8 cellular contexts compared by ENCODE assay signal in genomic region chr9:136312436-136312835, GRCh38. TPM values are rescaled to one million over a fixed set of nuclear protein-coding genes. Genes with fewer than 3 reads are reported as not detected.
DNase-seq lines count a peak whose midpoint lies in the region; ATAC-seq and TF ChIP-seq lines count a peak whose summit lies in the region.

No MANE protein-coding gene starts in this region.

- no peaks in the 10 kb centered on the region for H4K20me1 ChIP-seq in OCI-LY1 (ENCODE audit: insufficient read depth, low read length)
- no peaks in the 10 kb centered on the region for H4K20me1 ChIP-seq in hepatocyte (ENCODE audit: insufficient read depth, poor library complexity, severe bottlenecking)

- H3K36me3 Mint-ChIP-seq in activated naive CD8-positive, alpha-beta T cell treated with anti-CD3 and anti-CD28 coated beads, Interleukin-2, amount 50 U/mL, for 24 hours (ENCODE audit: low read depth) = peaks cover 3% of the 10 kb centered on the region

- DNase-seq in NCI-H524 (lab: John Stamatoyannopoulos, UW) (peak; percentile 40 to 59), NCI-H524 treated with DMSO at 0.1 percent for 48 hours (lab: John Stamatoyannopoulos, UW) (no peak), hepatocyte (ENCODE audit: low spot score) (peak; percentile 69), NCI-H128 (lab: John Stamatoyannopoulos, UW; ENCODE audit: unreplicated experiment) (no peak)
- DNase-seq in activated naive CD8-positive, alpha-beta T cell treated with anti-CD3 and anti-CD28 coated beads, Interleukin-2, amount 50 U/mL, for 24 hours = peak; percentile 58
- DNase-seq in stimulated activated CD4-positive, alpha-beta T cell treated with anti-CD3 and anti-CD28 coated beads, Interleukin-4, amount 100 ng/mL, for 4 hours = peak; percentile 44 to 46

- H3K4me3 ChIP-seq in OCI-LY1 (ENCODE audit: low read depth, low read length, poor library complexity, severe bottlenecking) (no peak overlapping the region), hepatocyte (no peak overlapping the region)

- no peak overlapping the region for H3K27ac Mint-ChIP-seq in activated naive CD8-positive, alpha-beta T cell treated with anti-CD3 and anti-CD28 coated beads, Interleukin-2, amount 50 U/mL, for 24 hours

- 76% methylated on average over 12 of the region's 12 CpGs for WGBS in hepatocyte (ENCODE audit: low lambda C conversion rate, missing lambda C conversion rate)

- H3K9me3 Mint-ChIP-seq in activated naive CD8-positive, alpha-beta T cell treated with anti-CD3 and anti-CD28 coated beads, Interleukin-2, amount 50 U/mL, for 24 hours = peaks cover 10% of the 10 kb centered on the region

- no peaks in the 10 kb centered on the region for H3K27me3 Mint-ChIP-seq in activated naive CD8-positive, alpha-beta T cell treated with anti-CD3 and anti-CD28 coated beads, Interleukin-2, amount 50 U/mL, for 24 hours

- H3K36me3 ChIP-seq in OCI-LY1 (ENCODE audit: insufficient read depth, low read length) = peaks cover 9% of the 10 kb centered on the region; the same call in 1 of the 2 replicates
- H3K36me3 ChIP-seq in hepatocyte (replicated peaks; ENCODE audit: insufficient read depth, low read depth) = no peaks in the 10 kb centered on the region

- no peak overlapping the region for H3K9ac ChIP-seq in OCI-LY1 (ENCODE audit: low read length)

- H3K9me2 ChIP-seq in OCI-LY1 (ENCODE audit: low read depth, low read length) = no peaks in the 10 kb centered on the region
- no peaks in the 10 kb centered on the region for H3K9me2 ChIP-seq in hepatocyte (replicated peaks; ENCODE audit: insufficient read depth)

- H3K9me3 ChIP-seq in OCI-LY1 (ENCODE audit: low read length) = peaks cover 8% of the 10 kb centered on the region
- H3K9me3 ChIP-seq in hepatocyte (ENCODE audit: low read depth) = no peaks in the 10 kb centered on the region

- no peak overlapping the region for H3K4me3 Mint-ChIP-seq in activated naive CD8-positive, alpha-beta T cell treated with anti-CD3 and anti-CD28 coated beads, Interleukin-2, amount 50 U/mL, for 24 hours

- ATAC-seq in activated naive CD8-positive, alpha-beta T cell treated with anti-CD3 and anti-CD28 coated beads, Interleukin-2, amount 50 U/mL, for 24 hours = peak; percentile 51
- no peak for ATAC-seq in HG02885 (IDR thresholded peaks at IDR 0.05; ENCODE audit: poor library complexity, unreplicated experiment)

- no peaks in the 10 kb centered on the region for H3K4me1 Mint-ChIP-seq in activated naive CD8-positive, alpha-beta T cell treated with anti-CD3 and anti-CD28 coated beads, Interleukin-2, amount 50 U/mL, for 24 hours

- no peaks in the 10 kb centered on the region for H3F3A ChIP-seq in OCI-LY1 (ENCODE audit: insufficient read depth, low read length)

- H3K79me2 ChIP-seq in OCI-LY1 (ENCODE audit: insufficient read depth, low read length) (no peaks in the 10 kb centered on the region), hepatocyte (no peaks in the 10 kb centered on the region)

- H3K27me3 ChIP-seq in OCI-LY1 (ENCODE audit: insufficient read depth, low read length) = peaks cover 29% of the 10 kb centered on the region; the same call in 1 of the 2 replicates
- no peaks in the 10 kb centered on the region for H3K27me3 ChIP-seq in hepatocyte

- no peaks in the 10 kb centered on the region for H3K4me1 ChIP-seq in OCI-LY1 (ENCODE audit: insufficient read depth, low read length, severe bottlenecking)
- H3K4me1 ChIP-seq in hepatocyte (ENCODE audit: insufficient read depth) = no peaks in the 10 kb centered on the region

- TF ChIP-seq CTCF in OCI-LY1 (IDR thresholded peaks at IDR 0.05; ENCODE audit: low read length) (peak; percentile 53), hepatocyte (IDR thresholded peaks at IDR 0.05; ENCODE audit: poor library complexity) (peak; percentile 57)

- H3K27ac ChIP-seq in OCI-LY1 (ENCODE audit: low read depth, low read length, poor library complexity, severe bottlenecking) (no peak overlapping the region), hepatocyte (peak overlapping the region; percentile 48)

- no peak overlapping the region for H3K4me2 ChIP-seq in OCI-LY1 (ENCODE audit: low read length)
- H3K4me2 ChIP-seq in hepatocyte = no peak overlapping the region

- H2AFZ ChIP-seq in OCI-LY1 (ENCODE audit: low read length) = no peak overlapping the region
- no peak overlapping the region for H2AFZ ChIP-seq in hepatocyte

RNA-seq across cellular contexts. Expression of gene CCDC187, which starts 8.5 kb away (rescaled TPM):
- 0.16 and 0.60 TPM in 2 replicates for total RNA-seq in hepatocyte
- polyA plus RNA-seq in hepatocyte = 0.23 and 0.75 TPM in 2 replicates

RNA-seq across cellular contexts. Expression of gene GPSM1, which starts 14.9 kb away (rescaled TPM):
- total RNA-seq in hepatocyte = 25.5 and 27.3 TPM in 2 replicates
- polyA plus RNA-seq in hepatocyte = 27.2 and 30.0 TPM in 2 replicates

RNA-seq across cellular contexts. Expression of gene DNLZ, which starts 51.1 kb away (rescaled TPM):
- total RNA-seq in hepatocyte = 10.4 and 21.5 TPM in 2 replicates
- 24.3 and 25.3 TPM in 2 replicates for polyA plus RNA-seq in hepatocyte

Comparison
In these comparisons a context has a peak if more than half of its experiments do, and no peak if none do; other contexts are left out.
1. DNase-seq: peak in NCI-H524 (2 of 2), activated naive CD8-positive, alpha-beta T cell treated with anti-CD3 and anti-CD28 coated beads, Interleukin-2, amount 50 U/mL, for 24 hours (single experiment), hepatocyte (single experiment) and stimulated activated CD4-positive, alpha-beta T cell treated with anti-CD3 and anti-CD28 coated beads, Interleukin-4, amount 100 ng/mL, for 4 hours (2 of 2); none in NCI-H524 treated with DMSO at 0.1 percent for 48 hours (single experiment) and NCI-H128 (single experiment).